1 cellular context compared by ENCODE assay signal in genomic region chr3:159897331-159898075, GRCh38.
A peak's percentile ranks its signal among the peaks of the same experiment; 100 is the strongest.
TF ChIP-seq lines count a peak whose summit lies in the region.

No MANE protein-coding gene starts in this region.

TF ChIP-seq in HEK293, 187 proteins besides CTCF, POLR2A, EP300 and RAD21 (continued from another document):
- TF ChIP-seq HIC1 (tag by site-specific recombination; IDR thresholded peaks at IDR 0.05) (0 out of 2 replicates have a peak, but pooled peaks have one; percentile 9), ZSCAN23 (tag by site-specific recombination; IDR thresholded peaks at IDR 0.05) (no peak), ZNF404 (tag by site-specific recombination; IDR thresholded peaks at IDR 0.05) (no peak), ZFHX2 (tag by site-specific recombination; conservative IDR thresholded peaks at IDR 0.05) (peak; percentile 54), FEZF1 (tag by site-specific recombination; IDR thresholded peaks at IDR 0.05) (peak; percentile 40), SP2 (tag by site-specific recombination; IDR thresholded peaks at IDR 0.05) (no peak), ATF2 (tag by site-specific recombination; IDR thresholded peaks at IDR 0.05; ENCODE audit: low read depth) (peak; percentile 38; the same call in 1 of the 2 replicates), ZXDB (tag by site-specific recombination; IDR thresholded peaks at IDR 0.05) (0 out of 2 replicates have a peak, but pooled peaks have one; percentile 36), YY1 (tag by site-specific recombination; IDR thresholded peaks at IDR 0.05) (no peak), PRDM6 (tag by site-specific recombination; IDR thresholded peaks at IDR 0.05) (peak; percentile 63), SETDB1 (IDR thresholded peaks at IDR 0.05; ENCODE audit: insufficient read length, low read length) (no peak), ZSCAN30 (tag by site-specific recombination; IDR thresholded peaks at IDR 0.05) (peak; percentile 10; the same call in 1 of the 2 replicates), ZNF596 (tag by site-specific recombination; IDR thresholded peaks at IDR 0.05) (0 out of 2 replicates have a peak, but pooled peaks have one; percentile 11), SCRT2 (tag by site-specific recombination; IDR thresholded peaks at IDR 0.05) (peak; percentile 76), TSHZ1 (tag by site-specific recombination; IDR thresholded peaks at IDR 0.05; ENCODE audit: borderline replicate concordance) (0 out of 2 replicates have a peak, but pooled peaks have one; percentile 12), ZNF521 (tag by site-specific recombination; IDR thresholded peaks at IDR 0.05) (no peak), ZNF433 (tag by site-specific recombination; IDR thresholded peaks at IDR 0.05; ENCODE audit: low read depth) (no peak), ZNF366 (tag by site-specific recombination; conservative IDR thresholded peaks at IDR 0.05) (peak; percentile 28), OSR2 (tag by site-specific recombination; IDR thresholded peaks at IDR 0.05) (peak; percentile 28; the same call in 1 of the 2 replicates), ZNF274 (IDR thresholded peaks at IDR 0.05; ENCODE audit: low read length) (no peak), ZNF274 (tag by site-specific recombination; IDR thresholded peaks at IDR 0.05; ENCODE audit: borderline replicate concordance) (no peak), ZBTB48 (tag by site-specific recombination; IDR thresholded peaks at IDR 0.05) (no peak), ZBTB17 (tag by site-specific recombination; IDR thresholded peaks at IDR 0.05) (peak; percentile 30; the same call in 1 of the 2 replicates), KLF10 (tag by site-specific recombination; IDR thresholded peaks at IDR 0.05) (no peak), ZNF391 (tag by site-specific recombination; IDR thresholded peaks at IDR 0.05; ENCODE audit: borderline replicate concordance, low read depth) (no peak)
TF ChIP-seq in HEK293: peak in this region for 14.
